Comparison of ENCODE assay signal across 8 cellular contexts in the genomic region with DNA sequence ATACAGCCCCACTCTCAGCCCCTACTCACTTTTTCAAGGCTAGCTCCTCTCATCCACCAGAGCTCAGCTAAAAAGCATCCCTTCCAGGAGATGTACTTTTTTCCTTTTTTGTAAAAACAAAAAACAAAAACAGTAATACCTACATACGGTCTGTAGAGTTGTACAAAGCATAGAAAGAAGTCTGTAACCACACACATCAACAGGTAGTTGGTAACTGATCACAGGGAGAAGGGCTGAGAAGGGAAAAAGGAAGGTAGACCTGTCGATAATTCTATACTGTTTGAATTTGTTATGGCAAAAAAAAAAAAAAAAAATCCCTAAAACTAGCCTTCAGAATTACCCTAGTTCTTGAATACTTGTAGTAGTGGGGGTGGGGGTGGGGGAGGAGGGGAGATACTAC. TPM values are rescaled to one million over a fixed set of nuclear protein-coding genes. Genes with fewer than 3 reads are reported as not detected.
DNase-seq lines count a peak whose midpoint lies in the region; ATAC-seq and TF ChIP-seq lines count a peak whose summit lies in the region.

No MANE protein-coding gene starts in this region.

- H3K9me3 ChIP-seq in AG04450 (ENCODE audit: control insufficient read depth, insufficient read depth, low read length) (no peaks in the 10 kb centered on the region), IMR-90 (ENCODE audit: control insufficient read depth, insufficient read depth, low read length) (no peaks in the 10 kb centered on the region)

- no peak overlapping the region for H2AFZ ChIP-seq in IMR-90 (replicated peaks; ENCODE audit: low read length, poor library complexity)

- H4K5ac ChIP-seq in IMR-90 (ENCODE audit: low read depth, low read length), result no peak overlapping the region

- no peak overlapping the region for H3K4ac ChIP-seq in IMR-90 (ENCODE audit: low read depth, low read length)

- H3K36me3 ChIP-seq in IMR-90 (ENCODE audit: control insufficient read depth, insufficient read depth, low read length), result peaks cover 3% of the 10 kb centered on the region; the same call in 1 of the 2 replicates

- no TSS peak for BruUV-seq in IMR-90 (replicated peaks; lab: Mats Ljungman, UMichigan)

- peak overlapping the region; percentile 82; the same call in 1 of the 2 replicates for H3K4me2 ChIP-seq in IMR-90 (ENCODE audit: low read depth, low read length)

- no peak overlapping the region for H3K23ac ChIP-seq in IMR-90 (ENCODE audit: low read depth, low read length)

- peak overlapping the region; percentile 1 for H2AK9ac ChIP-seq in IMR-90 (replicated peaks; ENCODE audit: low read depth, low read length, poor library complexity)

- ATAC-seq in IMR-90 (ENCODE audit: low read depth) (no peak), naive B cell (ENCODE audit: low read depth in 2 of 2) (no peak), GM18909 (IDR thresholded peaks at IDR 0.05; ENCODE audit: poor library complexity, unreplicated experiment) (no peak)

- WGBS in IMR-90 (ENCODE audit: extremely low coverage in 2 of 2, insufficient read length in 1 of 2), 2 experiments, result no CpG with 5 or more reads among the region's 2 CpGs

- H2AK5ac ChIP-seq in IMR-90 (ENCODE audit: low read depth, low read length), result no peak overlapping the region

- no peak overlapping the region for H3K14ac ChIP-seq in IMR-90 (replicated peaks; ENCODE audit: low read depth, low read length)

- H3K27me3 ChIP-seq in AG04450 (ENCODE audit: control insufficient read depth, insufficient read depth, low read length) (no peaks in the 10 kb centered on the region), IMR-90 (ENCODE audit: control insufficient read depth, insufficient read depth, low read length) (no peaks in the 10 kb centered on the region)

- peaks cover 0 to 13% of the 10 kb centered on the region in 2 experiments; a peak in 1 of 4 replicates for H3K79me1 ChIP-seq in IMR-90 (ENCODE audit: low read depth in 1 of 2, low read length in 2 of 2)

- no peak for TF ChIP-seq CTCF in AG04450 (IDR thresholded peaks at IDR 0.05; ENCODE audit: low read depth, low read length)
- no peak for TF ChIP-seq CTCF in IMR-90 (conservative IDR thresholded peaks at IDR 0.05; ENCODE audit: low read depth, low read length)
- TF ChIP-seq CTCF in cardiac fibroblast (IDR thresholded peaks at IDR 0.05; ENCODE audit: low read depth, low read length), result no peak

- H3K27ac ChIP-seq in AG04450 (ENCODE audit: low read depth, low read length) (no peak overlapping the region), IMR-90 (ENCODE audit: insufficient read depth, low read length) (no peak overlapping the region)

- no peak overlapping the region for H2BK5ac ChIP-seq in IMR-90 (ENCODE audit: low read depth, low read length, poor library complexity, severe bottlenecking)

- CTCF ChIA-PET in AG04450 (lab: Charles Lee), result interaction anchor here (2.0 kb wide), 1 partner anchor 34 kb away, joined by 9 read pairs; no protein-coding TSS in a partner anchor
- CTCF ChIA-PET in IMR-90 (lab: Yijun Ruan, JAX), result interaction anchor here (1.2 to 1.7 kb wide), 4 partner anchors 8 to 105 kb away, joined by 4 to 15 read pairs (median 5); a partner anchor contains a TSS

- in situ Hi-C loops in IMR-90 (cut with MboI; ENCODE audit: low sequenced_read_pairs), result no loop called here

- H2BK120ac ChIP-seq in IMR-90 (ENCODE audit: low read depth, low read length), result no peak overlapping the region

- peaks cover 4% of the 10 kb centered on the region; the same call in 1 of the 2 replicates for H3K9me1 ChIP-seq in IMR-90 (ENCODE audit: insufficient read depth, low read length)

- POLR2A ChIA-PET in AG04450 (lab: Yijun Ruan, JAX) (interaction anchor here (1.3 kb wide), 1 partner anchor 117 kb away, joined by 7 read pairs; a partner anchor contains a TSS), IMR-90 (lab: Charles Lee; ENCODE audit: unreplicated experiment) (no interaction called here)

- TF ChIP-seq RAD21 in IMR-90 (IDR thresholded peaks at IDR 0.05; ENCODE audit: low read length), result no peak

- H3K56ac ChIP-seq in IMR-90 (ENCODE audit: extremely low read depth, insufficient read depth, low read length), result no peak overlapping the region

- no peaks in the 10 kb centered on the region for H3K27me3 Mint-ChIP-seq in naive B cell

- no peaks in the 10 kb centered on the region for H3K4me1 ChIP-seq in IMR-90 (ENCODE audit: control insufficient read depth, insufficient read depth, low read length)

- H4K20me1 ChIP-seq in IMR-90 (ENCODE audit: insufficient read depth, low read length), result no peaks in the 10 kb centered on the region

- DNase-seq in AG04450 (ENCODE audit: low read depth, low spot score), result no peak
- no peak for DNase-seq in IMR-90
- DNase-seq in cardiac fibroblast (ENCODE audit: low read depth in 2 of 2), result no peak
- no peak for DNase-seq in naive B cell
- DNase-seq in NOMO-1 treated with dmso at 0.1 percent for 144 hours (lab: John Stamatoyannopoulos, UW; ENCODE audit: unreplicated experiment), result no peak
- DNase-seq in NCI-H1436 (lab: John Stamatoyannopoulos, UW), result no peak
- no peak for DNase-seq in pons (ENCODE audit: low spot score)

- no peak overlapping the region for H4K8ac ChIP-seq in IMR-90 (ENCODE audit: low read depth in 2 of 2, low read length in 2 of 2)

- H3K9me3 Mint-ChIP-seq in naive B cell, result no peaks in the 10 kb centered on the region

- H3K4me3 ChIP-seq in AG04450 (ENCODE audit: low read depth, low read length) (peak overlapping the region; percentile 91), IMR-90 (ENCODE audit: insufficient read depth, low read depth, low read length) (no peak overlapping the region), cardiac fibroblast (replicated peaks in 1 of 2; ENCODE audit: low read depth in 2 of 2, low read length in 2 of 2) (peak overlapping the region; percentile 89 to 92)

- peak overlapping the region; percentile 92 to 100 (median 98) for H3K4me3 Mint-ChIP-seq in naive B cell

- peak overlapping the region; percentile 7 to 100 (median 99) for H3K27ac Mint-ChIP-seq in naive B cell

- TF ChIP-seq POLR2A in IMR-90 (IDR thresholded peaks at IDR 0.05; ENCODE audit: low read depth, low read length), result no peak

- H3K36me3 Mint-ChIP-seq in naive B cell, result peaks cover 0 to 15% of the 10 kb centered on the region in 2 donors

- peaks cover 18 to 51% (median 21%) of the 10 kb centered on the region in 3 donors for H3K4me1 Mint-ChIP-seq in naive B cell

- H2BK20ac ChIP-seq in IMR-90 (ENCODE audit: low read depth, low read length), result no peak overlapping the region

- no peak overlapping the region for H2BK15ac ChIP-seq in IMR-90 (ENCODE audit: low read depth, low read length)

- no peak overlapping the region for H4K91ac ChIP-seq in IMR-90 (ENCODE audit: insufficient read depth, low read depth, low read length)

- dilution Hi-C loops in IMR-90 (cut with HindIII; ENCODE audit: low sequenced_read_pairs, unreplicated experiment), result no loop called here

- H3K9ac ChIP-seq in IMR-90 (ENCODE audit: low read depth, low read length), result no peak overlapping the region

- intact Hi-C loops in IMR-90 (cut with micrococcal nuclease), result no loop called here

- H3K18ac ChIP-seq in IMR-90 (ENCODE audit: low read depth, low read length), result no peak overlapping the region

TF ChIP-seq in IMR-90, 13 proteins besides CTCF, POLR2A, EP300 and RAD21 (continues in another document):
- TF ChIP-seq RFX5 (IDR thresholded peaks at IDR 0.05; ENCODE audit: low read depth, low read length) (no peak), SMC3 (IDR thresholded peaks at IDR 0.05; ENCODE audit: low read depth, low read length) (no peak), FOS (IDR thresholded peaks at IDR 0.05; ENCODE audit: low read depth, low read length) (no peak), MAFK (IDR thresholded peaks at IDR 0.05; ENCODE audit: low read depth, low read length) (no peak), CHD1 (IDR thresholded peaks at IDR 0.05; ENCODE audit: low read depth, low read length) (no peak), MXI1 (IDR thresholded peaks at IDR 0.05; ENCODE audit: borderline replicate concordance, low read depth, low read length) (no peak), MAZ (IDR thresholded peaks at IDR 0.05; ENCODE audit: borderline replicate concordance, low read depth, low read length) (no peak), NFE2L2 (IDR thresholded peaks at IDR 0.05; ENCODE audit: low read depth, low read length) (no peak), RCOR1 (IDR thresholded peaks at IDR 0.05; ENCODE audit: insufficient replicate concordance, low read length) (no peak), BHLHE40 (IDR thresholded peaks at IDR 0.05; ENCODE audit: low read depth, low read length) (no peak)

RNA-seq across cellular contexts. Expression of a gene that starts 0.9 kb away (rescaled TPM):
- 3.5 and 4.4 TPM in 2 replicates for polyA plus RNA-seq in AG04450 (2011; rRNA removed)
- 3.6 and 4.7 TPM in 2 replicates for polyA minus RNA-seq in AG04450 (2011; rRNA and poly(A)+ RNA removed)
- 8.3 and 9.1 TPM in 2 replicates for total RNA-seq in IMR-90 (2012; rRNA removed)
- 9.2 and 10.1 TPM in 2 replicates for polyA plus RNA-seq in IMR-90 (2012; rRNA removed)
- 6.8 and 8.2 TPM in 2 replicates for polyA plus RNA-seq in IMR-90 (2012; cell fraction: cytosol; rRNA removed)
- 7.1 and 9.9 TPM in 2 replicates for polyA plus RNA-seq in IMR-90 (2012; cell fraction: nucleus; rRNA removed; ENCODE audit: low replicate concordance)
- polyA plus RNA-seq in naive B cell (ENCODE audit: low read depth in 6 of 6), result 10 to 100 TPM; 26.1 to 41.8 (median 31.3) TPM

RNA-seq across cellular contexts. Expression of a gene that starts 17.3 kb away (rescaled TPM):
- polyA plus RNA-seq in AG04450 (2011; rRNA removed) (6.0 and 6.9 TPM in 2 replicates), IMR-90 (2012; rRNA removed) (6.9 and 7.7 TPM in 2 replicates), naive B cell (ENCODE audit: low read depth in 6 of 6) (100 to 1,000 TPM in 5 of 6 donors, 10 to 100 TPM in 1; 95.1 to 133 (median 105) TPM)
- polyA minus RNA-seq in AG04450 (2011; rRNA and poly(A)+ RNA removed), result 4.3 and 4.7 TPM in 2 replicates
- total RNA-seq in IMR-90 (2012; rRNA removed), result 3.3 and 4.1 TPM in 2 replicates
- polyA plus RNA-seq in IMR-90 (2012; cell fraction: cytosol; rRNA removed), result 7.9 and 11.1 TPM in 2 replicates
- polyA plus RNA-seq in IMR-90 (2012; cell fraction: nucleus; rRNA removed; ENCODE audit: low replicate concordance), result 5.9 and 6.9 TPM in 2 replicates

RNA-seq across cellular contexts. Expression of a gene that starts 26.7 kb away (rescaled TPM):
- 53.8 and 62.6 TPM in 2 replicates for polyA plus RNA-seq in AG04450 (2011; rRNA removed)
- 28.8 and 29.8 TPM in 2 replicates for polyA minus RNA-seq in AG04450 (2011; rRNA and poly(A)+ RNA removed)
- 55.9 and 62.5 TPM in 2 replicates for total RNA-seq in IMR-90 (2012; rRNA removed)
- polyA plus RNA-seq in IMR-90 (2012; rRNA removed), result 60.5 and 70.3 TPM in 2 replicates
- 35.4 and 53.8 TPM in 2 replicates for polyA plus RNA-seq in IMR-90 (2012; cell fraction: cytosol; rRNA removed)
- 22.2 and 34.6 TPM in 2 replicates for polyA plus RNA-seq in IMR-90 (2012; cell fraction: nucleus; rRNA removed; ENCODE audit: low replicate concordance)
- polyA plus RNA-seq in naive B cell (ENCODE audit: low read depth in 6 of 6), result 100 to 1,000 TPM in 1 of 6 donors, 10 to 100 TPM in 5; 70.1 to 103 (median 94.4) TPM

RNA-seq across cellular contexts. Expression of a gene that starts 27.0 kb away (rescaled TPM):
- polyA plus RNA-seq in AG04450 (2011; rRNA removed) (25.0 and 25.8 TPM in 2 replicates), IMR-90 (2012; rRNA removed) (35.2 and 37.7 TPM in 2 replicates), naive B cell (ENCODE audit: low read depth in 6 of 6) (10 to 100 TPM in 5 of 6 donors, 1 to 10 TPM in 1; 4.5 to 31.6 (median 13.7) TPM)
- polyA minus RNA-seq in AG04450 (2011; rRNA and poly(A)+ RNA removed), result 39.5 and 50.0 TPM in 2 replicates
- total RNA-seq in IMR-90 (2012; rRNA removed), result 12.8 and 15.1 TPM in 2 replicates
- 11.8 and 16.9 TPM in 2 replicates for polyA plus RNA-seq in IMR-90 (2012; cell fraction: cytosol; rRNA removed)
- 173 and 223 TPM in 2 replicates for polyA plus RNA-seq in IMR-90 (2012; cell fraction: nucleus; rRNA removed; ENCODE audit: low replicate concordance)

Comparison
In these comparisons a context has a peak if more than half of its experiments do, and no peak if none do; other contexts are left out.
1. RNA of a gene that starts 17.3 kb away (polyA plus RNA-seq): 95.1 to 133 TPM in naive B cell; 5.9 to 11.1 TPM in IMR-90 and 6.0 to 6.9 TPM in AG04450; every median in the first group is over 4 times any median in the second.